1 cellular context compared by ENCODE assay signal in the genomic region with DNA sequence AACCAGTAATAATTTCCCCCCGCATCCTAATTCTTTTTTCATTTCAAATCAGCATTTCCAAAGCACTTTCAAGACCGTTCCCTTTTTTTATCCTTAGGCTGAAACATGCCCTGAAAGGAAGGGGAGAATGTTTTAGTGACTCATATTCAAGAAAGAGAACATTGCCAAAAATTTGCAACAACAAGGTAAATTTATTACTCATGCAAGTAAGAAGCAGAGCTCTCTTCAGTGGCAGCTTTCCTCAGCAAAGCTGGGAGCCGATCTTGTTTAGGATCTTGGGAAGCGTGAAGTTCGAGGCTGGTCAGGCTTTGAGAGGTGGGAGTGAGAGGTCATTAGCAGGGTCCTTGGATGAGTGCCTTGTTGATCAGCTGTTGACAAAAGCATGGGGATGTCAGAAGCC.
TF ChIP-seq lines count a peak whose summit lies in the region.

No MANE protein-coding gene starts in this region.

TF ChIP-seq in IMR-90, 13 proteins besides CTCF, POLR2A, EP300 and RAD21:
- TF ChIP-seq MXI1 (IDR thresholded peaks at IDR 0.05; ENCODE audit: borderline replicate concordance, low read depth, low read length) (no peak), MAFK (IDR thresholded peaks at IDR 0.05; ENCODE audit: low read depth, low read length) (0 out of 2 replicates have a peak, but pooled peaks have one; percentile 28), SMC3 (IDR thresholded peaks at IDR 0.05; ENCODE audit: low read depth, low read length) (no peak), FOS (IDR thresholded peaks at IDR 0.05; ENCODE audit: low read depth, low read length) (peak; percentile 89), CEBPB (IDR thresholded peaks at IDR 0.05; ENCODE audit: low read depth, low read length) (peak; percentile 68), NFE2L2 (IDR thresholded peaks at IDR 0.05; ENCODE audit: low read depth, low read length) (no peak)
